17 cellular contexts compared by ENCODE assay signal in genomic region chr6:148325316-148326068, GRCh38. TPM values are rescaled to one million over a fixed set of nuclear protein-coding genes. Genes with fewer than 3 reads are reported as not detected.
DNase-seq lines count a peak whose midpoint lies in the region; TF ChIP-seq lines count a peak whose summit lies in the region.
"Had no signal": no experiment of that assay in that cellular context is flagged by ENCODE, and none has a peak within 500 bp of the region (broad histone marks: within the 10 kb centered on the region; RNA-seq: fewer than 3 reads in every experiment).

No MANE protein-coding gene starts in this region.

- peaks cover 2% of the 10 kb centered on the region for H3K9me3 Mint-ChIP-seq in activated CD4-positive, alpha-beta memory T cell treated with anti-CD3 and anti-CD28 coated beads, Interleukin-2, amount 10 ng/mL, durations not matched to agents 7 days and 5 days
- H3K9me3 Mint-ChIP-seq: CD8-positive, alpha-beta memory T cell had no signal

- TF ChIP-seq CTCF in SK-N-SH (IDR thresholded peaks at IDR 0.05), result no peak

- no peak for TF ChIP-seq RAD21 in SK-N-SH (IDR thresholded peaks at IDR 0.05; ENCODE audit: low read length)

- H3K4me3 Mint-ChIP-seq in activated CD4-positive, alpha-beta memory T cell treated with anti-CD3 and anti-CD28 coated beads, Interleukin-2, amount 10 ng/mL, durations not matched to agents 7 days and 5 days, result no peak overlapping the region
- H3K4me3 Mint-ChIP-seq: CD8-positive, alpha-beta memory T cell had no signal

- no peak for TF ChIP-seq EP300 in SK-N-SH (IDR thresholded peaks at IDR 0.05; ENCODE audit: borderline replicate concordance in 1 of 2, low read depth in 1 of 2, low read length in 1 of 2)

- H3K4me3 ChIP-seq in SK-N-SH (ENCODE audit: low read depth in 2 of 2, low read length in 1 of 2), result no peak overlapping the region
- H3K4me3 ChIP-seq: BLaER1 had no signal

- H3K9me3 ChIP-seq in SK-N-SH, result no peaks in the 10 kb centered on the region
- H3K9me3 ChIP-seq: BLaER1 had no signal

- peaks cover 55% of the 10 kb centered on the region for H3K79me2 ChIP-seq in SK-N-SH (ENCODE audit: insufficient read depth)

- H3K36me3 ChIP-seq in SK-N-SH (replicated peaks in 1 of 2; ENCODE audit: control insufficient read depth in 1 of 2, insufficient read depth in 2 of 2, low read length in 1 of 2), result peaks cover 0 to 9% of the 10 kb centered on the region in 2 experiments
- H3K36me3 ChIP-seq: BLaER1 had no signal

- no peaks in the 10 kb centered on the region for H3K27me3 ChIP-seq in SK-N-SH (ENCODE audit: insufficient read depth)
- H3K27me3 ChIP-seq: BLaER1 had no signal

- H3K9me2 ChIP-seq in SK-N-SH, result no peaks in the 10 kb centered on the region

- POLR2A ChIA-PET in SK-N-SH (lab: Yijun Ruan, JAX), result no interaction called here
- POLR2A ChIA-PET in activated CD4-positive, alpha-beta memory T cell treated with anti-CD3 and anti-CD28 coated beads, Interleukin-2, amount 10 ng/mL, durations not matched to agents 7 days and 5 days (lab: Charles Lee), result no interaction called here

- H3K4me1 ChIP-seq in SK-N-SH (ENCODE audit: control insufficient read depth in 1 of 2, insufficient read depth in 2 of 2, low read depth in 1 of 2, low read length in 1 of 2), result peaks cover 0 to 28% of the 10 kb centered on the region in 2 experiments; a peak in 2 of 4 replicates
- H3K4me1 ChIP-seq: BLaER1 had no signal

- H3K4me2 ChIP-seq in SK-N-SH, result 0 out of 2 replicates have a peak overlapping the region, but pooled peaks have one; percentile 47
- H3K4me2 ChIP-seq: BLaER1 had no signal

- no peak overlapping the region for H2AFZ ChIP-seq in SK-N-SH (ENCODE audit: low read depth)

- H3K27ac Mint-ChIP-seq in activated CD4-positive, alpha-beta memory T cell treated with anti-CD3 and anti-CD28 coated beads, Interleukin-2, amount 10 ng/mL, durations not matched to agents 7 days and 5 days, result no peak overlapping the region
- H3K27ac Mint-ChIP-seq: CD8-positive, alpha-beta memory T cell had no signal

- no peaks in the 10 kb centered on the region for H3K36me3 Mint-ChIP-seq in activated CD4-positive, alpha-beta memory T cell treated with anti-CD3 and anti-CD28 coated beads, Interleukin-2, amount 10 ng/mL, durations not matched to agents 7 days and 5 days (ENCODE audit: low read depth)
- H3K36me3 Mint-ChIP-seq: CD8-positive, alpha-beta memory T cell had no signal

- peaks cover 57% of the 10 kb centered on the region for H3F3A ChIP-seq in SK-N-SH (replicated peaks; ENCODE audit: insufficient read depth)

- H3K27ac ChIP-seq in SK-N-SH (ENCODE audit: low read depth in 2 of 2, low read length in 1 of 2), result peak overlapping the region in 1 of 2 experiments; percentile 91; a peak in 2 of 4 replicates
- H3K27ac ChIP-seq: BLaER1 had no signal

- CTCF ChIA-PET in SK-N-SH (lab: Yijun Ruan, JAX), result no interaction called here
- CTCF ChIA-PET in activated CD4-positive, alpha-beta memory T cell treated with anti-CD3 and anti-CD28 coated beads, Interleukin-2, amount 10 ng/mL, durations not matched to agents 7 days and 5 days (lab: Charles Lee), result no interaction called here

- no peak overlapping the region for H3K9ac ChIP-seq in SK-N-SH
- H3K9ac ChIP-seq: BLaER1 had no signal

- 64% methylated on average over 11 of the region's 11 CpGs for WGBS in SK-N-SH (ENCODE audit: low lambda C conversion rate)

- DNase-seq in NCI-H82 (lab: John Stamatoyannopoulos, UW) (peak; percentile 18), NCI-H82 treated with DMSO at 0.1 percent for 48 hours (lab: John Stamatoyannopoulos, UW; ENCODE audit: unreplicated experiment) (no peak), SK-N-SH (no peak), iris pigment epithelial cell (ENCODE audit: low read depth) (peak; percentile 53), GOT3 (lab: John Stamatoyannopoulos, UW) (no peak), occipital lobe (lab: John Stamatoyannopoulos, UW) (no peak)
- DNase-seq in activated CD4-positive, alpha-beta memory T cell treated with anti-CD3 and anti-CD28 coated beads, Interleukin-2, amount 10 ng/mL, durations not matched to agents 7 days and 5 days, result no peak
- DNase-seq in activated naive CD4-positive, alpha-beta T cell (lab: John Stamatoyannopoulos, UW), result no peak
- DNase-seq: CD8-positive, alpha-beta memory T cell; H7; NCI-H1417 treated with DMSO at 0.1 percent for 48 hours; NCI-H2029; NK-92 treated with Interleukin-12 subunit alpha and Interleukin-12 subunit beta, amount 100 ng/mL, for 24 hours; RPMI8226; SIG-M5 had no signal

- H3K4me1 Mint-ChIP-seq in activated CD4-positive, alpha-beta memory T cell treated with anti-CD3 and anti-CD28 coated beads, Interleukin-2, amount 10 ng/mL, durations not matched to agents 7 days and 5 days, result peaks cover 1% of the 10 kb centered on the region
- H3K4me1 Mint-ChIP-seq: CD8-positive, alpha-beta memory T cell had no signal

- H4K20me1 ChIP-seq in SK-N-SH (ENCODE audit: insufficient read depth), result no peaks in the 10 kb centered on the region
- H4K20me1 ChIP-seq: BLaER1 had no signal

- H3K27me3 Mint-ChIP-seq in activated CD4-positive, alpha-beta memory T cell treated with anti-CD3 and anti-CD28 coated beads, Interleukin-2, amount 10 ng/mL, durations not matched to agents 7 days and 5 days, result peaks cover 13% of the 10 kb centered on the region

TF ChIP-seq in SK-N-SH, 30 proteins besides CTCF, POLR2A, EP300 and RAD21:
- TF ChIP-seq RXRA (IDR thresholded peaks at IDR 0.05; ENCODE audit: borderline replicate concordance, low read depth) (no peak), RCOR1 (IDR thresholded peaks at IDR 0.05; ENCODE audit: low read length) (no peak), USF2 (IDR thresholded peaks at IDR 0.05; ENCODE audit: borderline replicate concordance, low read depth, low read length) (no peak), ELF1 (IDR thresholded peaks at IDR 0.05) (no peak), TAF1 (IDR thresholded peaks at IDR 0.05; ENCODE audit: borderline replicate concordance, low read depth, low read length) (no peak), MXI1 (IDR thresholded peaks at IDR 0.05; ENCODE audit: low read depth, low read length) (no peak), FOXJ3 (CRISPR knock-in tag; IDR thresholded peaks at IDR 0.05) (no peak), MEF2A (IDR thresholded peaks at IDR 0.05; ENCODE audit: borderline replicate concordance, low read depth) (no peak), SIN3A (IDR thresholded peaks at IDR 0.05; ENCODE audit: borderline replicate concordance, low read depth, low read length) (no peak), TEAD4 (IDR thresholded peaks at IDR 0.05; ENCODE audit: borderline replicate concordance, insufficient read depth) (no peak), YY1 (IDR thresholded peaks at IDR 0.05; ENCODE audit: low read depth) (no peak), GATA2 (CRISPR knock-in tag; IDR thresholded peaks at IDR 0.05) (no peak), IRF3 (IDR thresholded peaks at IDR 0.05; ENCODE audit: low read depth, low read length) (no peak), EZH2phosphoT487 (IDR thresholded peaks at IDR 0.05; ENCODE audit: borderline replicate concordance, low read depth) (no peak), MAX (IDR thresholded peaks at IDR 0.05; ENCODE audit: low read depth) (no peak), RFX5 (IDR thresholded peaks at IDR 0.05; ENCODE audit: low read length) (no peak), JUND (IDR thresholded peaks at IDR 0.05) (no peak)

RNA-seq across cellular contexts. Expression of gene SASH1, which starts 17.1 kb away (rescaled TPM):
- polyA plus RNA-seq in SK-N-SH (2012; rRNA removed), result 15.5 and 19.8 TPM in 2 replicates
- polyA plus RNA-seq in SK-N-SH (2012; cell fraction: cytosol; rRNA removed), result 15.9 and 17.7 TPM in 2 replicates
- 30.4 and 40.1 TPM in 2 replicates for polyA plus RNA-seq in SK-N-SH (2012; cell fraction: nucleus; rRNA removed)
- under 1 TPM; 0.75 to 0.98 TPM for total RNA-seq in activated CD4-positive, alpha-beta memory T cell treated with anti-CD3 and anti-CD28 coated beads, Interleukin-2, amount 10 ng/mL, durations not matched to agents 7 days and 5 days
- 25.4 TPM for total RNA-seq in occipital lobe
- total RNA-seq: OCI-LY7 had no signal
- polyA plus RNA-seq: CD8-positive, alpha-beta memory T cell had no signal

Comparison
In these comparisons a context has a peak if more than half of its experiments do, and no peak if none do; other contexts are left out.
1. DNase-seq: peak in NCI-H82 (single experiment) and iris pigment epithelial cell (single experiment); none in NCI-H82 treated with DMSO at 0.1 percent for 48 hours (single experiment), SK-N-SH (single experiment), activated CD4-positive, alpha-beta memory T cell treated with anti-CD3 and anti-CD28 coated beads, Interleukin-2, amount 10 ng/mL, durations not matched to agents 7 days and 5 days (single experiment), activated naive CD4-positive, alpha-beta T cell (0 of 4), GOT3 (single experiment) and occipital lobe (single experiment).
2. RNA of gene SASH1, which starts 17.1 kb away (total RNA-seq): 25.4 TPM in occipital lobe (single experiment); 0.75 to 0.98 TPM in activated CD4-positive, alpha-beta memory T cell treated with anti-CD3 and anti-CD28 coated beads, Interleukin-2, amount 10 ng/mL, durations not matched to agents 7 days and 5 days; every median in the first group is over 10 times any median in the second.